ENCODE assay signal across 1 cellular context in genomic region chr13:28573595-28574373, GRCh38.
TF ChIP-seq lines count a peak whose summit lies in the region.

No MANE protein-coding gene starts in this region.

TF ChIP-seq in SK-N-SH, 30 proteins besides CTCF, POLR2A, EP300 and RAD21:
- TF ChIP-seq USF2 (IDR thresholded peaks at IDR 0.05; ENCODE audit: borderline replicate concordance, low read depth, low read length), result no peak
- no peak for TF ChIP-seq POLR2AphosphoS5 (IDR thresholded peaks at IDR 0.05; ENCODE audit: low read depth, low read length)
- no peak for TF ChIP-seq ELF1 (IDR thresholded peaks at IDR 0.05)
- no peak for TF ChIP-seq NFIC (IDR thresholded peaks at IDR 0.05; ENCODE audit: borderline replicate concordance)
- TF ChIP-seq, protein P1, sequence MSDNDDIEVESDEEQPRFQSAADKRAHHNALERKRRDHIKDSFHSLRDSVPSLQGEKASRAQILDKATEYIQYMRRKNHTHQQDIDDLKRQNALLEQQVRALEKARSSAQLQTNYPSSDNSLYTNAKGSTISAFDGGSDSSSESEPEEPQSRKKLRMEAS (IDR thresholded peaks at IDR 0.05; ENCODE audit: low read depth), result no peak
- TF ChIP-seq JUND (IDR thresholded peaks at IDR 0.05), result no peak
- no peak for TF ChIP-seq PBX3 (IDR thresholded peaks at IDR 0.05)
- no peak for TF ChIP-seq MXI1 (IDR thresholded peaks at IDR 0.05; ENCODE audit: low read depth, low read length)
- TF ChIP-seq CHD2 (IDR thresholded peaks at IDR 0.05; ENCODE audit: low read length, partially characterized antibody), result no peak
- TF ChIP-seq FOSL2 (IDR thresholded peaks at IDR 0.05; ENCODE audit: borderline replicate concordance, low read depth), result no peak
- TF ChIP-seq FOXM1 (IDR thresholded peaks at IDR 0.05; ENCODE audit: low read depth), result no peak
- TF ChIP-seq REST (IDR thresholded peaks at IDR 0.05; ENCODE audit: low read depth, low read length), result no peak
